1 cellular context compared by ENCODE assay signal in genomic region chr15:54282228-54282836, GRCh38.
TF ChIP-seq lines count a peak whose summit lies in the region.

No MANE protein-coding gene starts in this region.

TF ChIP-seq in WTC11, 78 proteins besides CTCF, POLR2A, EP300 and RAD21 (continued from another document):
- TF ChIP-seq, protein P1, sequence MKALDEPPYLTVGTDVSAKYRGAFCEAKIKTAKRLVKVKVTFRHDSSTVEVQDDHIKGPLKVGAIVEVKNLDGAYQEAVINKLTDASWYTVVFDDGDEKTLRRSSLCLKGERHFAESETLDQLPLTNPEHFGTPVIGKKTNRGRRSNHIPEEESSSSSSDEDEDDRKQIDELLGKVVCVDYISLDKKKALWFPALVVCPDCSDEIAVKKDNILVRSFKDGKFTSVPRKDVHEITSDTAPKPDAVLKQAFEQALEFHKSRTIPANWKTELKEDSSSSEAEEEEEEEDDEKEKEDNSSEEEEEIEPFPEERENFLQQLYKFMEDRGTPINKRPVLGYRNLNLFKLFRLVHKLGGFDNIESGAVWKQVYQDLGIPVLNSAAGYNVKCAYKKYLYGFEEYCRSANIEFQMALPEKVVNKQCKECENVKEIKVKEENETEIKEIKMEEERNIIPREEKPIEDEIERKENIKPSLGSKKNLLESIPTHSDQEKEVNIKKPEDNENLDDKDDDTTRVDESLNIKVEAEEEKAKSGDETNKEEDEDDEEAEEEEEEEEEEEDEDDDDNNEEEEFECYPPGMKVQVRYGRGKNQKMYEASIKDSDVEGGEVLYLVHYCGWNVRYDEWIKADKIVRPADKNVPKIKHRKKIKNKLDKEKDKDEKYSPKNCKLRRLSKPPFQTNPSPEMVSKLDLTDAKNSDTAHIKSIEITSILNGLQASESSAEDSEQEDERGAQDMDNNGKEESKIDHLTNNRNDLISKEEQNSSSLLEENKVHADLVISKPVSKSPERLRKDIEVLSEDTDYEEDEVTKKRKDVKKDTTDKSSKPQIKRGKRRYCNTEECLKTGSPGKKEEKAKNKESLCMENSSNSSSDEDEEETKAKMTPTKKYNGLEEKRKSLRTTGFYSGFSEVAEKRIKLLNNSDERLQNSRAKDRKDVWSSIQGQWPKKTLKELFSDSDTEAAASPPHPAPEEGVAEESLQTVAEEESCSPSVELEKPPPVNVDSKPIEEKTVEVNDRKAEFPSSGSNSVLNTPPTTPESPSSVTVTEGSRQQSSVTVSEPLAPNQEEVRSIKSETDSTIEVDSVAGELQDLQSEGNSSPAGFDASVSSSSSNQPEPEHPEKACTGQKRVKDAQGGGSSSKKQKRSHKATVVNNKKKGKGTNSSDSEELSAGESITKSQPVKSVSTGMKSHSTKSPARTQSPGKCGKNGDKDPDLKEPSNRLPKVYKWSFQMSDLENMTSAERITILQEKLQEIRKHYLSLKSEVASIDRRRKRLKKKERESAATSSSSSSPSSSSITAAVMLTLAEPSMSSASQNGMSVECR (CRISPR knock-in tag; IDR thresholded peaks at IDR 0.05; ENCODE audit: borderline replicate concordance): no peak
- TF ChIP-seq FOXP1 (CRISPR knock-in tag; IDR thresholded peaks at IDR 0.05; ENCODE audit: borderline replicate concordance) (no peak), ZNF121 (CRISPR knock-in tag; IDR thresholded peaks at IDR 0.05) (no peak), ATF1 (CRISPR knock-in tag; IDR thresholded peaks at IDR 0.05) (no peak), E2F5 (CRISPR knock-in tag; IDR thresholded peaks at IDR 0.05) (no peak), ZNF317 (CRISPR knock-in tag; IDR thresholded peaks at IDR 0.05; ENCODE audit: borderline replicate concordance, low read depth) (no peak), MYBL2 (CRISPR knock-in tag; IDR thresholded peaks at IDR 0.05) (no peak)
- TF ChIP-seq, protein P2, sequence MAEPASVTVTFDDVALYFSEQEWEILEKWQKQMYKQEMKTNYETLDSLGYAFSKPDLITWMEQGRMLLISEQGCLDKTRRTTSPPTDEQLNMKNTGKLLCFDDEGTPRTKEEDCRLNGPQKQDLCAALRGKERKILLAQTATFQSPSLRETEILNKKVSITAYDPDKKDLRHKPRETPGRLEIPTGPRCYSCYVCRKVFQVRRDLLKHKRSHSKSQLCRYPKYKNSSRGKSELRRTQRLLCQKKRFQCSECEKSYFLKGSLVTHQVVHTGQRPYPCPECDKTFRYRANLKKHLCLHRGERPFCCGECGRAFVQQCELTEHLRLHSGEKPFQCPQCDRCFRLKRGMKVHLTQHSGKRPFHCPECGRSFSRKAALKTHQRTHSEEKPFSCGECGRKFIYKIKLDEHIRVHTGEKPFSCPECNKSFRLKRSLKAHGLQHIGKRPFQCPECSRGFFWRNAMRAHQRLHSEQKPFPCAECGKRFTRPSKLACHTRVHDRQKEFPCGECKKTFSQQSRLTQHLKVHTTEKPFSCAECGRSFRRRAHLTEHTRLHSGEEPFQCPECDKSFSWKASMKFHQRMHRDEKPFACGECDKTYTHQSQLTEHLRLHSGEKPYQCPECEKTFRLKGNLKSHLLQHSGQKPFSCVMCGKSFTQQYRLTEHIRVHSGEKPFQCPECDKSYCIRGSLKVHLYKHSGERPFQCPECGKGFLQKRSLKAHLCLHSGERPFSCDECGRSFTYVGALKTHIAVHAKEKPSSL (CRISPR knock-in tag; conservative IDR thresholded peaks at IDR 0.05): no peak
